In the genomic region with DNA sequence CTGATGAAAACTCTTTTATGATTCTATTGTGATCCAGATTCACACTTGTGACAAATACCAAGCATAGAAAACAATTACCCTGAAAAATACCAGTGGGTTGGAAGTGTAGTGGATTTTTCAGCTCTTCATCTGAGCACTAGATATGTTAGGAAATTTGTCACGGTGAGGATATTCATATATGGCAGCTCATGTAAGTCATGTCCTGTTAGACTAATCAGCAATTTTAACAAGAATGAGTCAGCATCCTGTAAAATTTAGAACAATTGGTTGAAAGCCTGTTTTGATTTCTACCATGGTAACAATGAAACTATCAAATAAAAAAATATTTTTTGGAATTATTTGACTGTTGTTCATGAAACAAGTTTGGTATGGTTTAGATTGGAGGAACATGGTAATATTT, we compare ENCODE assay signal across 13 cellular contexts.
DNase-seq lines count a peak whose midpoint lies in the region; ATAC-seq and TF ChIP-seq lines count a peak whose summit lies in the region.
"Had no signal": no experiment of that assay in that cellular context is flagged by ENCODE, and none has a peak within 500 bp of the region (broad histone marks: within the 10 kb centered on the region; RNA-seq: fewer than 3 reads in every experiment).

No MANE protein-coding gene starts in this region.

- no peak for TF ChIP-seq RAD21 in SK-N-SH (IDR thresholded peaks at IDR 0.05; ENCODE audit: low read length)

- H3K4me3 Mint-ChIP-seq in MCF 10A (ENCODE audit: unreplicated experiment), result no peak overlapping the region
- H3K4me3 Mint-ChIP-seq: naive thymus-derived CD4-positive, alpha-beta T cell had no signal

- no peak for ATAC-seq in GM19397 (IDR thresholded peaks at IDR 0.05; ENCODE audit: unreplicated experiment)
- ATAC-seq: naive thymus-derived CD4-positive, alpha-beta T cell; upper lobe of right lung had no signal

- no peaks in the 10 kb centered on the region for H3K9me2 ChIP-seq in SK-N-SH

- no peak for TF ChIP-seq POLR2A in uterus (IDR thresholded peaks at IDR 0.05)
- TF ChIP-seq POLR2A in breast epithelium (IDR thresholded peaks at IDR 0.05), result no peak

- peaks cover 23% of the 10 kb centered on the region for H3K27me3 Mint-ChIP-seq in MCF 10A (ENCODE audit: insufficient read depth, unreplicated experiment)
- H3K27me3 Mint-ChIP-seq: naive thymus-derived CD4-positive, alpha-beta T cell had no signal

- TF ChIP-seq EP300 in SK-N-SH (IDR thresholded peaks at IDR 0.05; ENCODE audit: borderline replicate concordance in 1 of 2, low read depth in 1 of 2, low read length in 1 of 2), result no peak

- in situ Hi-C loops in mammary epithelial cell (cut with MboI; ENCODE audit: low sequenced_read_pairs in 2 of 2), result no loop called here

- TF ChIP-seq CTCF in mammary epithelial cell (conservative IDR thresholded peaks at IDR 0.05 in 1 of 2, IDR thresholded peaks at IDR 0.05 in 1 of 2; ENCODE audit: extremely low read depth in 1 of 2, insufficient read depth in 1 of 2, low read depth in 1 of 2, low read length in 2 of 2), result no peak
- no peak for TF ChIP-seq CTCF in MCF 10A (IDR thresholded peaks at IDR 0.05; ENCODE audit: unreplicated experiment)
- TF ChIP-seq CTCF in SK-N-SH (IDR thresholded peaks at IDR 0.05), result no peak
- TF ChIP-seq CTCF in fibroblast of the aortic adventitia (IDR thresholded peaks at IDR 0.05; ENCODE audit: insufficient read depth, low read length), result no peak
- TF ChIP-seq CTCF in uterus (IDR thresholded peaks at IDR 0.05), result no peak
- no peak for TF ChIP-seq CTCF in breast epithelium (IDR thresholded peaks at IDR 0.05)

- H3K4me3 ChIP-seq in mammary epithelial cell (replicated peaks in 1 of 3; ENCODE audit: insufficient read depth in 1 of 3, low read depth in 2 of 3, low read length in 3 of 3) (no peak overlapping the region), SK-N-SH (ENCODE audit: low read depth in 2 of 2, low read length in 1 of 2) (no peak overlapping the region), fibroblast of the aortic adventitia (ENCODE audit: low read depth, low read length) (no peak overlapping the region), subcutaneous abdominal adipose tissue (ENCODE audit: low read depth in 1 of 5, low read length in 5 of 5) (no peak overlapping the region), uterus (no peak overlapping the region), breast epithelium (no peak overlapping the region)
- H3K4me3 ChIP-seq: upper lobe of right lung had no signal

- H3K4me1 ChIP-seq in mammary epithelial cell (ENCODE audit: insufficient read depth, low read length) (peaks cover 8% of the 10 kb centered on the region), SK-N-SH (ENCODE audit: control insufficient read depth in 1 of 2, insufficient read depth in 2 of 2, low read depth in 1 of 2, low read length in 1 of 2) (peaks cover 0 to 16% of the 10 kb centered on the region in 2 experiments; a peak in 3 of 4 replicates), subcutaneous abdominal adipose tissue (ENCODE audit: control insufficient read depth in 5 of 5, insufficient read depth in 5 of 5, low read length in 5 of 5) (no peaks in the 10 kb centered on the region), uterus (no peaks in the 10 kb centered on the region), breast epithelium (no peaks in the 10 kb centered on the region)
- H3K4me1 ChIP-seq: upper lobe of right lung had no signal

- H3K9me3 Mint-ChIP-seq in MCF 10A (ENCODE audit: unreplicated experiment), result no peaks in the 10 kb centered on the region

- WGBS in mammary epithelial cell (ENCODE audit: low coverage, missing lambda C conversion rate), result 14% methylated on average over 1 of the region's 1 CpG
- WGBS in SK-N-SH (ENCODE audit: low lambda C conversion rate), result 46% methylated on average over 1 of the region's 1 CpG

- H3K9ac ChIP-seq in mammary epithelial cell (ENCODE audit: insufficient read depth, low read length), result no peak overlapping the region
- H3K9ac ChIP-seq in SK-N-SH, result 0 out of 2 replicates have a peak overlapping the region, but pooled peaks have one; percentile 12
- H3K9ac ChIP-seq in subcutaneous abdominal adipose tissue (ENCODE audit: low read length in 5 of 5), result no peak overlapping the region

- no peaks in the 10 kb centered on the region for H4K20me1 ChIP-seq in mammary epithelial cell (ENCODE audit: insufficient read depth, low read length)
- H4K20me1 ChIP-seq in SK-N-SH (ENCODE audit: insufficient read depth), result no peaks in the 10 kb centered on the region

- BruUV-seq in mammary epithelial cell (replicated peaks; lab: Mats Ljungman, UMichigan) (no TSS peak), MCF 10A (replicated peaks; lab: Mats Ljungman, UMichigan) (no TSS peak)

- H3K4me1 Mint-ChIP-seq in MCF 10A (ENCODE audit: insufficient read depth, unreplicated experiment), result no peaks in the 10 kb centered on the region
- H3K4me1 Mint-ChIP-seq: naive thymus-derived CD4-positive, alpha-beta T cell had no signal

- H3K9me3 ChIP-seq in mammary epithelial cell (replicated peaks; ENCODE audit: insufficient read depth, low read length), result no peaks in the 10 kb centered on the region
- no peaks in the 10 kb centered on the region for H3K9me3 ChIP-seq in SK-N-SH
- no peaks in the 10 kb centered on the region for H3K9me3 ChIP-seq in subcutaneous abdominal adipose tissue (ENCODE audit: control insufficient read depth in 5 of 5, low read length in 5 of 5)
- no peaks in the 10 kb centered on the region for H3K9me3 ChIP-seq in uterus
- H3K9me3 ChIP-seq in breast epithelium, result no peaks in the 10 kb centered on the region
- H3K9me3 ChIP-seq: upper lobe of right lung had no signal

- no peaks in the 10 kb centered on the region for H3K36me3 Mint-ChIP-seq in MCF 10A (ENCODE audit: insufficient read depth, unreplicated experiment)
- H3K36me3 Mint-ChIP-seq: naive thymus-derived CD4-positive, alpha-beta T cell had no signal

- intact Hi-C loops in mammary epithelial cell (cut with micrococcal nuclease) (no loop called here), MCF 10A (cut with micrococcal nuclease) (no loop called here), uterus (cut with DNase I; ENCODE audit: low total_unique reads) (no loop called here), breast epithelium (cut with DNase I; ENCODE audit: low total_unique reads) (no loop called here)

- H2AFZ ChIP-seq in mammary epithelial cell (ENCODE audit: low read depth, low read length) (no peak overlapping the region), SK-N-SH (ENCODE audit: low read depth) (peak overlapping the region; percentile 8; the same call in 1 of the 2 replicates)

- CTCF ChIA-PET in mammary epithelial cell (lab: Charles Lee; ENCODE audit: low non-redundant PET), result interaction anchor here (0.5 kb wide), 1 partner anchor 137 kb away, joined by 3 read pairs; no protein-coding TSS in a partner anchor
- CTCF ChIA-PET in MCF 10A (lab: Yijun Ruan, JAX), result no interaction called here
- CTCF ChIA-PET in SK-N-SH (lab: Yijun Ruan, JAX), result no interaction called here

- no peak overlapping the region for H3K27ac Mint-ChIP-seq in MCF 10A (ENCODE audit: low read depth, unreplicated experiment)
- H3K27ac Mint-ChIP-seq: naive thymus-derived CD4-positive, alpha-beta T cell had no signal

- H3K27ac ChIP-seq in mammary epithelial cell (ENCODE audit: insufficient read depth, low read depth, low read length) (peak overlapping the region; percentile 60), SK-N-SH (ENCODE audit: low read depth in 2 of 2, low read length in 1 of 2) (peak overlapping the region; percentile 28 to 79; a peak in 3 of 4 replicates), subcutaneous abdominal adipose tissue (ENCODE audit: low read depth, low read length) (peak overlapping the region; percentile 29), uterus (no peak overlapping the region), breast epithelium (no peak overlapping the region)
- H3K27ac ChIP-seq: HL-60, upper lobe of right lung had no signal

- H3K27me3 ChIP-seq in mammary epithelial cell (ENCODE audit: insufficient read depth, low read length) (no peaks in the 10 kb centered on the region), SK-N-SH (ENCODE audit: insufficient read depth) (no peaks in the 10 kb centered on the region), subcutaneous abdominal adipose tissue (ENCODE audit: control insufficient read depth in 5 of 5, insufficient read depth in 4 of 5, low read length in 5 of 5) (no peaks in the 10 kb centered on the region), uterus (no peaks in the 10 kb centered on the region), breast epithelium (no peaks in the 10 kb centered on the region)
- H3K27me3 ChIP-seq: upper lobe of right lung had no signal

- H3K36me3 ChIP-seq in mammary epithelial cell (ENCODE audit: insufficient read depth, low read length), result no peaks in the 10 kb centered on the region
- peaks cover 0 to 2% of the 10 kb centered on the region in 2 experiments for H3K36me3 ChIP-seq in SK-N-SH (replicated peaks in 1 of 2; ENCODE audit: control insufficient read depth in 1 of 2, insufficient read depth in 2 of 2, low read length in 1 of 2)
- H3K36me3 ChIP-seq in subcutaneous abdominal adipose tissue (ENCODE audit: control insufficient read depth in 5 of 5, insufficient read depth in 5 of 5, low read length in 5 of 5), result no peaks in the 10 kb centered on the region
- H3K36me3 ChIP-seq in uterus, result no peaks in the 10 kb centered on the region
- no peaks in the 10 kb centered on the region for H3K36me3 ChIP-seq in breast epithelium
- H3K36me3 ChIP-seq: upper lobe of right lung had no signal

- peak; percentile 43 for DNase-seq in mammary epithelial cell
- no peak for DNase-seq in MCF 10A (ENCODE audit: unreplicated experiment)
- no peak for DNase-seq in SK-N-SH
- peak; percentile 67 for DNase-seq in fibroblast of the aortic adventitia (ENCODE audit: low read depth)
- no peak for DNase-seq in uterus
- no peak for DNase-seq in breast epithelium (ENCODE audit: low spot score in 2 of 2)
- DNase-seq: amygdala; naive thymus-derived CD4-positive, alpha-beta T cell; NCI-H1092 treated with DMSO at 0.1 percent for 48 hours; upper lobe of right lung had no signal

- H3K79me2 ChIP-seq in mammary epithelial cell (ENCODE audit: insufficient read depth, low read length), result no peaks in the 10 kb centered on the region
- H3K79me2 ChIP-seq in SK-N-SH (ENCODE audit: insufficient read depth), result no peaks in the 10 kb centered on the region

- dilution Hi-C loops in mammary epithelial cell (cut with HindIII; ENCODE audit: low sequenced_read_pairs), result no loop called here

- POLR2A ChIA-PET in MCF 10A (lab: Yijun Ruan, JAX), result no interaction called here
- POLR2A ChIA-PET in SK-N-SH (lab: Yijun Ruan, JAX), result no interaction called here

- H3F3A ChIP-seq in SK-N-SH (replicated peaks; ENCODE audit: insufficient read depth), result peaks cover 25% of the 10 kb centered on the region

- no peak overlapping the region for H3K4me2 ChIP-seq in mammary epithelial cell (ENCODE audit: insufficient read depth, low read depth, low read length)
- peak overlapping the region; percentile 2; the same call in 1 of the 2 replicates for H3K4me2 ChIP-seq in SK-N-SH

TF ChIP-seq in SK-N-SH, 30 proteins besides CTCF, POLR2A, EP300 and RAD21 (continues in another document):
- TF ChIP-seq MXI1 (IDR thresholded peaks at IDR 0.05; ENCODE audit: low read depth, low read length) (no peak), NFIC (IDR thresholded peaks at IDR 0.05; ENCODE audit: borderline replicate concordance) (no peak)

Comparison
In these comparisons a context has a peak if more than half of its experiments do, and no peak if none do; other contexts are left out.
1. DNase-seq: peak in mammary epithelial cell (single experiment) and fibroblast of the aortic adventitia (single experiment); none in MCF 10A (single experiment), SK-N-SH (single experiment), uterus (0 of 2) and breast epithelium (0 of 2).
2. H3K27ac ChIP-seq: peak in mammary epithelial cell (single experiment), SK-N-SH (2 of 2) and subcutaneous abdominal adipose tissue (single experiment); none in uterus (0 of 2) and breast epithelium (0 of 2).